Comparison of ENCODE assay signal across 9 cellular contexts in genomic region chr19:20039203-20039723, GRCh38. TPM values are rescaled to one million over a fixed set of nuclear protein-coding genes. Genes with fewer than 3 reads are reported as not detected.
DNase-seq lines count a peak whose midpoint lies in the region; ATAC-seq and TF ChIP-seq lines count a peak whose summit lies in the region.
"Had no signal": no experiment of that assay in that cellular context is flagged by ENCODE, and none has a peak within 500 bp of the region (broad histone marks: within the 10 kb centered on the region; RNA-seq: fewer than 3 reads in every experiment).

Gene ZNF682 (minus strand): TSS chr19:20039505. CDS start chr19:20039345, 160 bp downstream.

- WGBS in ectodermal cell, 2 experiments: 1 to 3% methylated on average over 25 of the region's 25 CpGs
- 1% methylated on average over 15 to 16 of the region's 25 CpGs for WGBS in lower leg skin, 2 donors

- TF ChIP-seq POLR2A in lower leg skin (IDR thresholded peaks at IDR 0.05): no peak

- intact Hi-C loops in lower leg skin (cut with DNase I; ENCODE audit: low total_unique reads): no loop called here

- no peaks in the 10 kb centered on the region for H3K36me3 ChIP-seq in ectodermal cell (ENCODE audit: control insufficient read depth, insufficient read depth, low read length)

- peaks cover 24% of the 10 kb centered on the region for H3K36me3 Mint-ChIP-seq in activated CD4-positive, alpha-beta memory T cell treated with anti-CD3 and anti-CD28 coated beads, Interleukin-2, amount 10 ng/mL, durations not matched to agents 7 days and 5 days (ENCODE audit: low read depth)

- H3K4me1 ChIP-seq in ectodermal cell (ENCODE audit: control insufficient read depth, insufficient read depth, low read length): peaks cover 5% of the 10 kb centered on the region
- H3K4me1 ChIP-seq: A549 had no signal

- DNase-seq in NK-92 (lab: John Stamatoyannopoulos, UW; ENCODE audit: unreplicated experiment) (peak; percentile 54), NCI-H226 (peak; percentile 55), lower leg skin (ENCODE audit: low spot score in 2 of 2) (peak; percentile 96 to 99)
- DNase-seq in NK-92 treated with Interleukin-12 subunit alpha and Interleukin-12 subunit beta, amount 100 ng/mL, for 24 hours (lab: John Stamatoyannopoulos, UW): no peak
- DNase-seq in activated CD4-positive, alpha-beta memory T cell treated with anti-CD3 and anti-CD28 coated beads, Interleukin-2, amount 10 ng/mL, durations not matched to agents 7 days and 5 days: peak; percentile 92
- DNase-seq in stimulated activated CD4-positive, alpha-beta T cell treated with anti-CD3 and anti-CD28 coated beads, Interleukin-4, amount 100 ng/mL, for 24 hours: peak; percentile 97

- no peaks in the 10 kb centered on the region for H3K27me3 ChIP-seq in ectodermal cell (ENCODE audit: control insufficient read depth, insufficient read depth, low read length, poor library complexity, severe bottlenecking)

- H3K4me3 ChIP-seq in ectodermal cell (ENCODE audit: insufficient read depth, low read depth, low read length) (peak within 1 kb of the TSS; percentile 74), lower leg skin (ENCODE audit: low read depth, poor library complexity, severe bottlenecking) (peak within 1 kb of the TSS; percentile 55)
- H3K4me3 ChIP-seq: A549 had no signal

- POLR2A ChIA-PET in activated CD4-positive, alpha-beta memory T cell treated with anti-CD3 and anti-CD28 coated beads, Interleukin-2, amount 10 ng/mL, durations not matched to agents 7 days and 5 days (lab: Charles Lee): interaction anchor here (0.6 to 2.1 kb wide), 20 partner anchors 11 to 1797 kb away, joined by 3 to 19 read pairs (median 7); partner anchors contain the start of genes NDUFA13, ZNF101, ZNF253 and ZNF429

- H3K9me3 ChIP-seq in ectodermal cell (ENCODE audit: control insufficient read depth, low read length): no peaks in the 10 kb centered on the region
- H3K9me3 ChIP-seq: A549 had no signal

- no peak for TF ChIP-seq CTCF in lower leg skin (IDR thresholded peaks at IDR 0.05)

- peak within 1 kb of the TSS; percentile 100 for H3K27ac ChIP-seq in ectodermal cell (ENCODE audit: insufficient read depth, low read depth, low read length, poor library complexity, severe bottlenecking)
- H3K27ac ChIP-seq: A549 had no signal

- peaks cover 20% of the 10 kb centered on the region for H3K4me1 Mint-ChIP-seq in activated CD4-positive, alpha-beta memory T cell treated with anti-CD3 and anti-CD28 coated beads, Interleukin-2, amount 10 ng/mL, durations not matched to agents 7 days and 5 days

- ATAC-seq in HG03064 (IDR thresholded peaks at IDR 0.05; ENCODE audit: low read depth, unreplicated experiment): peak; percentile 93
- ATAC-seq: A549 had no signal

- peak within 1 kb of the TSS; percentile 89 for H3K27ac Mint-ChIP-seq in activated CD4-positive, alpha-beta memory T cell treated with anti-CD3 and anti-CD28 coated beads, Interleukin-2, amount 10 ng/mL, durations not matched to agents 7 days and 5 days

- peak within 1 kb of the TSS; percentile 92 for H3K4me3 Mint-ChIP-seq in activated CD4-positive, alpha-beta memory T cell treated with anti-CD3 and anti-CD28 coated beads, Interleukin-2, amount 10 ng/mL, durations not matched to agents 7 days and 5 days

- no peaks in the 10 kb centered on the region for H3K27me3 Mint-ChIP-seq in activated CD4-positive, alpha-beta memory T cell treated with anti-CD3 and anti-CD28 coated beads, Interleukin-2, amount 10 ng/mL, durations not matched to agents 7 days and 5 days

- CTCF ChIA-PET in activated CD4-positive, alpha-beta memory T cell treated with anti-CD3 and anti-CD28 coated beads, Interleukin-2, amount 10 ng/mL, durations not matched to agents 7 days and 5 days (lab: Charles Lee): interaction anchor here (1.0 to 1.3 kb wide), 4 partner anchors 10 to 42 kb away, joined by 3 to 5 read pairs (median 3); partner anchors contain the start of gene ZNF90

- H3K9me3 Mint-ChIP-seq in activated CD4-positive, alpha-beta memory T cell treated with anti-CD3 and anti-CD28 coated beads, Interleukin-2, amount 10 ng/mL, durations not matched to agents 7 days and 5 days: peaks cover 18% of the 10 kb centered on the region

RNA-seq across cellular contexts. Expression of gene ZNF682, which starts in this region (rescaled TPM):
- 1 to 10 TPM; 4.8 to 5.5 TPM for total RNA-seq in activated CD4-positive, alpha-beta memory T cell treated with anti-CD3 and anti-CD28 coated beads, Interleukin-2, amount 10 ng/mL, durations not matched to agents 7 days and 5 days
- polyA plus RNA-seq in ectodermal cell (2013, experiment 1 of 4): 18.0 TPM
- 19.4 TPM for polyA plus RNA-seq in ectodermal cell (2013, experiment 2 of 4)
- polyA plus RNA-seq in ectodermal cell (2013, experiment 3 of 4): 12.3 TPM
- polyA plus RNA-seq in ectodermal cell (2013, experiment 4 of 4): 15.8 TPM
- 10 to 100 TPM in 1 of 4 donors, 1 to 10 TPM in 3; 3.1 to 18.9 (median 3.9) TPM for total RNA-seq in lower leg skin
- polyA plus RNA-seq: A549 had no signal
